ENCODE assay signal across 12 cellular contexts in the genomic region with DNA sequence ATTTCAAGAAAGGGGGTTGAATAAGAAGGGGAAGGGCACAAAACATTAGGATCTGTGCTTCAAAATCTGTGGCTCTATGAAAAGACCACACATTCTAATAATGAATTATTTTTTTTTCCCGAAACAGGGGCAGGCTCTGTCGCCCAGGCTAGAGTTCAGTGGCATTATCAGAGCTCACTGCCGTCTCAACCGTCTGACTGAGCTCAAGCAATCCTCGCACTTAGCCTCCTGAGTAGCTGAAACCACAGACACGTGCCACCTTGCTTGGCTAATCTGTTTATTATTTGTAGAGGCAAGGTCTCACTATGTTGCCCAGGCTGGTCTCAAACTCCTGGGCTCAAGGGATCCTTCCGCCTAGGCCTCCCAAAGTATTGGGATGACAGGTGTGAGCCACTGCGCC. TPM values are rescaled to one million over a fixed set of nuclear protein-coding genes. Genes with fewer than 3 reads are reported as not detected.
DNase-seq lines count a peak whose midpoint lies in the region; ATAC-seq, FAIRE-seq and TF ChIP-seq lines count a peak whose summit lies in the region.
"Had no signal": no experiment of that assay in that cellular context is flagged by ENCODE, and none has a peak within 500 bp of the region (broad histone marks: within the 10 kb centered on the region; RNA-seq: fewer than 3 reads in every experiment).

No MANE protein-coding gene starts in this region.

- peak overlapping the region; percentile 11 for H3K9ac ChIP-seq in astrocyte (ENCODE audit: low read length)

- FAIRE-seq in A549 (lab: Jason Lieb, UNC): no peak
- FAIRE-seq in astrocyte (lab: Jason Lieb, UNC): no peak

- H3K4me1 ChIP-seq in A549: peaks cover 10% of the 10 kb centered on the region
- H3K4me1 ChIP-seq in astrocyte (ENCODE audit: insufficient read depth, low read length): peaks cover 14% of the 10 kb centered on the region
- peaks cover 17 to 30% of the 10 kb centered on the region in 2 donors for H3K4me1 ChIP-seq in lung (ENCODE audit: control insufficient read depth in 2 of 2, insufficient read depth in 2 of 2, low read length in 2 of 2)
- no peaks in the 10 kb centered on the region for H3K4me1 ChIP-seq in testis

- 88% methylated on average over 8 of the region's 8 CpGs for WGBS in A549 (ENCODE audit: missing lambda C conversion rate)
- WGBS in lung, 2 donors: 74 to 79% methylated on average over 8 of the region's 8 CpGs
- 85 to 91% methylated on average over 8 of the region's 8 CpGs for WGBS in testis, 2 donors

- no peaks in the 10 kb centered on the region for H3K79me2 ChIP-seq in astrocyte (ENCODE audit: insufficient read depth, low read length)

- POLR2A ChIA-PET in A549 (lab: Yijun Ruan, JAX): no interaction called here

- TF ChIP-seq RAD21 in A549 (conservative IDR thresholded peaks at IDR 0.05 in 1 of 2, IDR thresholded peaks at IDR 0.05 in 1 of 2): no peak

- H3K4me1 Mint-ChIP-seq in astrocyte (ENCODE audit: low read depth, unreplicated experiment): peaks cover 12% of the 10 kb centered on the region
- H3K4me1 Mint-ChIP-seq in activated T-helper 1 cell treated with anti-CD3 and anti-CD28 coated beads, Interleukin-12 subunit alpha, Interleukin-12 subunit beta, Interleukin-2, Interleukin-4 antibody, amounts not matched to agents 30 ng/mL and 10 ng/mL and 1 ng/mL, durations not matched to agents 14 hours and 24 hours and 36 hours (ENCODE audit: low read depth): peaks cover 41% of the 10 kb centered on the region

- no peak for TF ChIP-seq POLR2A in A549 (IDR thresholded peaks at IDR 0.05; ENCODE audit: low read length)
- TF ChIP-seq POLR2A in testis (IDR thresholded peaks at IDR 0.05): no peak

- H3K27me3 Mint-ChIP-seq in astrocyte (ENCODE audit: low read depth, unreplicated experiment): peaks cover 73% of the 10 kb centered on the region
- H3K27me3 Mint-ChIP-seq in activated T-helper 1 cell treated with anti-CD3 and anti-CD28 coated beads, Interleukin-12 subunit alpha, Interleukin-12 subunit beta, Interleukin-2, Interleukin-4 antibody, amounts not matched to agents 30 ng/mL and 10 ng/mL and 1 ng/mL, durations not matched to agents 14 hours and 24 hours and 36 hours (ENCODE audit: insufficient read depth): no peaks in the 10 kb centered on the region

- ATAC-seq in A549: no peak
- ATAC-seq in lung (ENCODE audit: insufficient read depth, low FRiP score): no peak

- DNase-seq in A549 (ENCODE audit: low read depth in 1 of 2, low spot score in 1 of 2) (no peak), H4 (ENCODE audit: low spot score) (peak; percentile 37), astrocyte (ENCODE audit: low read depth) (peak; percentile 38), lung (ENCODE audit: low spot score) (no peak), testis (no peak), cerebellar cortex (ENCODE audit: low spot score) (no peak)
- DNase-seq in activated T-helper 1 cell treated with anti-CD3 and anti-CD28 coated beads, Interleukin-12 subunit alpha, Interleukin-12 subunit beta, Interleukin-2, Interleukin-4 antibody, amounts not matched to agents 30 ng/mL and 10 ng/mL and 1 ng/mL, durations not matched to agents 14 hours and 24 hours and 36 hours (ENCODE audit: low spot score): no peak
- no peak for DNase-seq in activated CD4-positive, CD25-positive, alpha-beta regulatory T cell (lab: John Stamatoyannopoulos, UW)
- DNase-seq: MM.1S, SHP77 had no signal

- H4K20me1 ChIP-seq in astrocyte (ENCODE audit: insufficient read depth, low read length): peaks cover 15% of the 10 kb centered on the region

- H3K9me3 ChIP-seq in A549 (no peaks in the 10 kb centered on the region), astrocyte (ENCODE audit: insufficient read depth, low read depth, low read length) (no peaks in the 10 kb centered on the region), lung (ENCODE audit: control insufficient read depth in 2 of 2, insufficient read depth in 1 of 2, low read length in 1 of 2) (peaks cover 0 to under 1% of the 10 kb centered on the region in 2 donors), testis (no peaks in the 10 kb centered on the region)

- no peak overlapping the region for H2AFZ ChIP-seq in astrocyte (ENCODE audit: low read depth, low read length)

- H3K27ac ChIP-seq in A549 (peak overlapping the region; percentile 73 to 75), astrocyte (ENCODE audit: low read depth, low read length) (peak overlapping the region; percentile 47), lung (ENCODE audit: low read depth in 1 of 2, low read length in 1 of 2) (peak overlapping the region; percentile 37 to 80), testis (no peak overlapping the region)

- no peaks in the 10 kb centered on the region for H3K36me3 ChIP-seq in astrocyte (ENCODE audit: insufficient read depth, low read length)
- H3K36me3 ChIP-seq in lung (ENCODE audit: control insufficient read depth in 2 of 2, insufficient read depth in 2 of 2, low read length in 2 of 2): peaks cover 11 to 21% of the 10 kb centered on the region in 2 donors
- H3K36me3 ChIP-seq in testis (ENCODE audit: low read depth, missing control alignments): no peaks in the 10 kb centered on the region

- intact Hi-C loops in activated T-helper 1 cell treated with anti-CD3 and anti-CD28 coated beads, Interleukin-12 subunit alpha, Interleukin-12 subunit beta, Interleukin-2, Interleukin-4 antibody, amounts not matched to agents 30 ng/mL and 10 ng/mL and 1 ng/mL, durations not matched to agents 14 hours and 24 hours and 36 hours (cut with micrococcal nuclease): loop anchor here (2.0 kb wide), 1 partner anchor 56 kb away; no protein-coding TSS in a partner anchor
- intact Hi-C loops in testis (cut with DNase I; ENCODE audit: low total_unique reads): no loop called here

- peaks cover 12% of the 10 kb centered on the region for H3K36me3 Mint-ChIP-seq in astrocyte (ENCODE audit: low read depth, unreplicated experiment)
- peaks cover 30% of the 10 kb centered on the region for H3K36me3 Mint-ChIP-seq in activated T-helper 1 cell treated with anti-CD3 and anti-CD28 coated beads, Interleukin-12 subunit alpha, Interleukin-12 subunit beta, Interleukin-2, Interleukin-4 antibody, amounts not matched to agents 30 ng/mL and 10 ng/mL and 1 ng/mL, durations not matched to agents 14 hours and 24 hours and 36 hours (ENCODE audit: low read depth)

- TF ChIP-seq CTCF in A549 (IDR thresholded peaks at IDR 0.05): no peak
- no peak for TF ChIP-seq CTCF in astrocyte (IDR thresholded peaks at IDR 0.05; ENCODE audit: insufficient read depth, low read depth, low read length)
- TF ChIP-seq CTCF in lung (IDR thresholded peaks at IDR 0.05; ENCODE audit: control extremely low read depth, extremely low read depth): no peak
- no peak for TF ChIP-seq CTCF in testis (IDR thresholded peaks at IDR 0.05)

- H3K27ac Mint-ChIP-seq in astrocyte (ENCODE audit: unreplicated experiment): no peak overlapping the region
- H3K27ac Mint-ChIP-seq in activated T-helper 1 cell treated with anti-CD3 and anti-CD28 coated beads, Interleukin-12 subunit alpha, Interleukin-12 subunit beta, Interleukin-2, Interleukin-4 antibody, amounts not matched to agents 30 ng/mL and 10 ng/mL and 1 ng/mL, durations not matched to agents 14 hours and 24 hours and 36 hours: no peak overlapping the region
- H3K27ac Mint-ChIP-seq: nephron had no signal

- peak overlapping the region; percentile 58; the same call in 2 of the 3 replicates for H3K4me2 ChIP-seq in A549
- H3K4me2 ChIP-seq in astrocyte (ENCODE audit: low read length): peak overlapping the region; percentile 60

- no peak for TF ChIP-seq EP300 in A549 (IDR thresholded peaks at IDR 0.05)

- CTCF ChIA-PET in A549 (lab: Yijun Ruan, JAX): interaction anchor here (0.9 to 1.2 kb wide), 4 partner anchors 9 to 219 kb away, joined by 3 to 4 read pairs (median 4); no protein-coding TSS in a partner anchor

- H3K4me3 Mint-ChIP-seq in astrocyte (ENCODE audit: unreplicated experiment): no peak overlapping the region
- H3K4me3 Mint-ChIP-seq in activated T-helper 1 cell treated with anti-CD3 and anti-CD28 coated beads, Interleukin-12 subunit alpha, Interleukin-12 subunit beta, Interleukin-2, Interleukin-4 antibody, amounts not matched to agents 30 ng/mL and 10 ng/mL and 1 ng/mL, durations not matched to agents 14 hours and 24 hours and 36 hours: no peak overlapping the region
- H3K4me3 Mint-ChIP-seq: activated T-cell treated with anti-CD3 and anti-CD28 coated beads, Interleukin-2, amount 50 U/mL, for 4 hours; nephron had no signal

- peaks cover 17% of the 10 kb centered on the region for H3K9me3 Mint-ChIP-seq in astrocyte (ENCODE audit: unreplicated experiment)
- H3K9me3 Mint-ChIP-seq in activated T-helper 1 cell treated with anti-CD3 and anti-CD28 coated beads, Interleukin-12 subunit alpha, Interleukin-12 subunit beta, Interleukin-2, Interleukin-4 antibody, amounts not matched to agents 30 ng/mL and 10 ng/mL and 1 ng/mL, durations not matched to agents 14 hours and 24 hours and 36 hours: no peaks in the 10 kb centered on the region
- H3K9me3 Mint-ChIP-seq: activated T-cell treated with anti-CD3 and anti-CD28 coated beads, Interleukin-2, amount 50 U/mL, for 4 hours had no signal

- H3K27me3 ChIP-seq in astrocyte (ENCODE audit: insufficient read depth, low read length) (no peaks in the 10 kb centered on the region), lung (ENCODE audit: control insufficient read depth, insufficient read depth) (no peaks in the 10 kb centered on the region), testis (no peaks in the 10 kb centered on the region)

- H3K4me3 ChIP-seq in A549 (no peak overlapping the region), astrocyte (ENCODE audit: insufficient read depth, low read depth, low read length) (no peak overlapping the region), lung (no peak overlapping the region), testis (no peak overlapping the region)

RNA-seq across cellular contexts. Expression of a gene that starts 33.4 kb away (rescaled TPM):
- 12.4 and 14.7 TPM in 2 replicates for polyA plus RNA-seq in A549 (2011; rRNA removed)
- 4.3 and 4.8 TPM in 2 replicates for polyA plus RNA-seq in A549 (2012; cell fraction: cytosol; rRNA removed)
- polyA plus RNA-seq in A549 (2012; cell fraction: nucleus; rRNA removed): 4.1 and 6.0 TPM in 2 replicates
- polyA plus RNA-seq in A549 (2017; fragmentation: RNase III; extraction: RNeasy Plus Mini Kit Qiagen cat#74134 plus additional on column Dnase treatment): 9.4 to 10.7 TPM (median 10.0 TPM) in 3 replicates
- polyA minus RNA-seq in A549 (2011; rRNA and poly(A)+ RNA removed): 16.0 and 18.6 TPM in 2 replicates
- total RNA-seq in H4 (2014; rRNA removed; shearing (Covaris generic)): 56.3 and 62.8 TPM in 2 replicates
- 7.0 and 8.0 TPM in 2 replicates for total RNA-seq in astrocyte
- 100 to 1,000 TPM in 1 of 2 donors, 10 to 100 TPM in 1; 89.5 to 242 TPM for total RNA-seq in lung
- 100 to 1,000 TPM; 134 to 731 TPM for polyA plus RNA-seq in lung
- total RNA-seq in activated T-helper 1 cell treated with anti-CD3 and anti-CD28 coated beads, Interleukin-12 subunit alpha, Interleukin-12 subunit beta, Interleukin-2, Interleukin-4 antibody, amounts not matched to agents 30 ng/mL and 10 ng/mL and 1 ng/mL, durations not matched to agents 14 hours and 24 hours and 36 hours: 56.7 and 61.8 TPM in 2 replicates
- total RNA-seq in testis: 10 to 100 TPM; 31.6 to 59.8 TPM
- polyA plus RNA-seq in testis (ENCODE audit: insufficient read depth, low read depth, low replicate concordance): 81.8 TPM

RNA-seq across cellular contexts. Expression of a gene that starts 58.4 kb away (rescaled TPM):
- polyA plus RNA-seq in A549 (2011; rRNA removed) (19.1 and 28.4 TPM in 2 replicates), A549 (2017; fragmentation: RNase III; extraction: RNeasy Plus Mini Kit Qiagen cat#74134 plus additional on column Dnase treatment) (22.9 to 25.6 TPM (median 24.3 TPM) in 3 replicates), lung (10 to 100 TPM in 1 of 2 donors, 1 to 10 TPM in 1; 2.1 to 11.7 TPM), testis (ENCODE audit: insufficient read depth, low read depth, low replicate concordance) (132 TPM)
- 8.8 and 9.9 TPM in 2 replicates for polyA plus RNA-seq in A549 (2012; cell fraction: cytosol; rRNA removed)
- polyA plus RNA-seq in A549 (2012; cell fraction: nucleus; rRNA removed): 3.2 and 5.8 TPM in 2 replicates
- 3.1 and 3.4 TPM in 2 replicates for polyA minus RNA-seq in A549 (2011; rRNA and poly(A)+ RNA removed)
- 32.1 and 42.5 TPM in 2 replicates for total RNA-seq in H4 (2014; rRNA removed; shearing (Covaris generic))
- total RNA-seq in astrocyte (3.0 and 6.0 TPM in 2 replicates), lung (1 to 10 TPM; 3.6 to 8.6 TPM), testis (100 to 1,000 TPM in 1 of 2 donors, 10 to 100 TPM in 1; 57.2 to 117 TPM)
- total RNA-seq in activated T-helper 1 cell treated with anti-CD3 and anti-CD28 coated beads, Interleukin-12 subunit alpha, Interleukin-12 subunit beta, Interleukin-2, Interleukin-4 antibody, amounts not matched to agents 30 ng/mL and 10 ng/mL and 1 ng/mL, durations not matched to agents 14 hours and 24 hours and 36 hours: 78.3 and 80.3 TPM in 2 replicates

Comparison
In these comparisons a context has a peak if more than half of its experiments do, and no peak if none do; other contexts are left out.
1. DNase-seq: peak in H4 (single experiment) and astrocyte (single experiment); none in A549 (0 of 2), lung (single experiment), activated T-helper 1 cell treated with anti-CD3 and anti-CD28 coated beads, Interleukin-12 subunit alpha, Interleukin-12 subunit beta, Interleukin-2, Interleukin-4 antibody, amounts not matched to agents 30 ng/mL and 10 ng/mL and 1 ng/mL, durations not matched to agents 14 hours and 24 hours and 36 hours (single experiment), activated CD4-positive, CD25-positive, alpha-beta regulatory T cell (0 of 4), testis (single experiment) and cerebellar cortex (single experiment).
2. H3K27ac ChIP-seq: peak in A549 (2 of 2), astrocyte (single experiment) and lung (2 of 2); none in testis (0 of 2).